ENCODE assay signal across 8 cellular contexts in genomic region chr16:12459401-12459791, GRCh38.
DNase-seq lines count a peak whose midpoint lies in the region; ATAC-seq and TF ChIP-seq lines count a peak whose summit lies in the region.
"Had no signal": no experiment of that assay in that cellular context is flagged by ENCODE, and none has a peak within 500 bp of the region (broad histone marks: within the 10 kb centered on the region; RNA-seq: fewer than 3 reads in every experiment).

No MANE protein-coding gene starts in this region.

- peaks cover 24% of the 10 kb centered on the region for H3K36me3 Mint-ChIP-seq in stimulated activated memory B cell treated with anti-CD40 and anti-IgM and Interleukin-4, amounts not matched to agents 10 μg/mL and 1 μg/mL and 100 μg/mL, for 72 hours
- H3K36me3 Mint-ChIP-seq in type B pancreatic cell, result no peaks in the 10 kb centered on the region

- peak; percentile 93 for DNase-seq in NB4 (ENCODE audit: low read depth)
- peak in 39 of 42 donors; percentile 19 to 71 (median 46) for DNase-seq in head of caudate nucleus
- no peak for DNase-seq in type B pancreatic cell (ENCODE audit: extremely low spot score, unreplicated experiment)
- DNase-seq in DMS114 treated with DMSO at 0.1 percent for 48 hours (lab: John Stamatoyannopoulos, UW; ENCODE audit: unreplicated experiment), result no peak
- no peak for DNase-seq in NCI-H2107 (lab: John Stamatoyannopoulos, UW)

- peak; percentile 7 for TF ChIP-seq POLR2A in NB4 (IDR thresholded peaks at IDR 0.05; ENCODE audit: extremely low read depth, insufficient read length)

- H3K4me1 Mint-ChIP-seq in stimulated activated memory B cell treated with anti-CD40 and anti-IgM and Interleukin-4, amounts not matched to agents 10 μg/mL and 1 μg/mL and 100 μg/mL, for 72 hours, result peaks cover 42% of the 10 kb centered on the region
- H3K4me1 Mint-ChIP-seq in type B pancreatic cell (ENCODE audit: unreplicated experiment), result no peaks in the 10 kb centered on the region

- peaks cover 2% of the 10 kb centered on the region for H3K9me3 Mint-ChIP-seq in stimulated activated memory B cell treated with anti-CD40 and anti-IgM and Interleukin-4, amounts not matched to agents 10 μg/mL and 1 μg/mL and 100 μg/mL, for 72 hours
- H3K9me3 Mint-ChIP-seq in type B pancreatic cell, result no peaks in the 10 kb centered on the region

- H3K27ac Mint-ChIP-seq in stimulated activated memory B cell treated with anti-CD40 and anti-IgM and Interleukin-4, amounts not matched to agents 10 μg/mL and 1 μg/mL and 100 μg/mL, for 72 hours, result peak overlapping the region; percentile 91
- no peak overlapping the region for H3K27ac Mint-ChIP-seq in type B pancreatic cell

- no peaks in the 10 kb centered on the region for H3K27me3 Mint-ChIP-seq in stimulated activated memory B cell treated with anti-CD40 and anti-IgM and Interleukin-4, amounts not matched to agents 10 μg/mL and 1 μg/mL and 100 μg/mL, for 72 hours
- H3K27me3 Mint-ChIP-seq in type B pancreatic cell, result no peaks in the 10 kb centered on the region

- peak; percentile 48 for ATAC-seq in GM19463 (IDR thresholded peaks at IDR 0.05; ENCODE audit: unreplicated experiment)
- peak; percentile 91 for ATAC-seq in stimulated activated memory B cell treated with anti-CD40 and anti-IgM and Interleukin-4, amounts not matched to agents 10 μg/mL and 1 μg/mL and 100 μg/mL, for 72 hours

- peak overlapping the region; percentile 50 for H3K4me3 ChIP-seq in NB4 (ENCODE audit: low read depth, low read length)
- H3K4me3 ChIP-seq: breast epithelium had no signal

- intact Hi-C loops in head of caudate nucleus (cut with DNase I), result loop anchor here (5.0 kb wide), 1 partner anchor 358 kb away; no protein-coding TSS in a partner anchor

- TF ChIP-seq CTCF in NB4 (IDR thresholded peaks at IDR 0.05; ENCODE audit: low read depth, low read length) (no peak), type B pancreatic cell (conservative IDR thresholded peaks at IDR 0.05) (no peak)

- H3K4me3 Mint-ChIP-seq in stimulated activated memory B cell treated with anti-CD40 and anti-IgM and Interleukin-4, amounts not matched to agents 10 μg/mL and 1 μg/mL and 100 μg/mL, for 72 hours, result no peak overlapping the region
- H3K4me3 Mint-ChIP-seq in type B pancreatic cell, result no peak overlapping the region

Comparison
In these comparisons a context has a peak if more than half of its experiments do, and no peak if none do; other contexts are left out.
1. DNase-seq: peak in NB4 (single experiment) and head of caudate nucleus (39 of 42); none in type B pancreatic cell (single experiment), DMS114 treated with DMSO at 0.1 percent for 48 hours (single experiment) and NCI-H2107 (single experiment).